In the genomic region with DNA sequence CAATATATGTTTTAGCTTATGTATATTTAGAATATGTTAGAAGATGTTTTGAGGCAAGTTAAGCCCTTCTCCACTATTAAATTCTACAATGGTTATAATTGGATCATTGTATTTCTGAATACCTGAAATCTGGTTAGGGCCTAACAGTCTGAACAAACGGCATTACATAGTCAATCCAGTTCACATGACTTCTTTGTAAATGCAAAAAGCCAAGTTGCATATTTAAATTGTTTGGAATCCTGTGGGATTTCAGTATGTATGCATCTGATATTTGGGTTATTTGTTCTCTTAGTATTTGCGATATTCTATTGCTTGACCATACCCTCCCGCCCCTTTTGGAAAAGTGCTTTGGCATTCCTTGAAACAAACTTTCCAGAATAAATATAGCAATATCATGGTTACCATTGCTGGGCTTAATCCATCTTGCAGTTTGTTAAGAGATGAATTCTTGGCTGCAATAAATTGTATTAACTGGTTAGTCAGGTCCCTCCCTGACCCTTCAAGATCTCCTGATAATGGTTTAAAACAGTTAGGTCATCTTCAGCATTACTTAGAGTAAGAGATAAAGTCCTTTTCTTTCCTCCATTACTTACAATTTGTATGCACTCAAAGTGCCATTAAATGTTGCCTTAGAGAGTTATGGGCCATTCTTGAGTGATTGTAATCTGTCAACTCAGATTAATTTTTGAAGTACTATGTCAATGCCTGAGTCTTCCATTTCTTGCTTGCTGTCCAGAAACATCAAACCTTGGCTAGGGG, we compare ENCODE assay signal across 21 cellular contexts.
"Had no signal": no experiment of that assay in that cellular context is flagged by ENCODE, and none has a peak within 500 bp of the region (broad histone marks: within the 10 kb centered on the region; RNA-seq: fewer than 3 reads in every experiment).

No MANE protein-coding gene starts in this region.

- H3K4me3 ChIP-seq: gastroesophageal sphincter, lower lobe of right lung, mucosa of descending colon had no signal

- H3K36me3 Mint-ChIP-seq: activated naive CD4-positive, alpha-beta T cell treated with anti-CD3 and anti-CD28 coated beads, Interleukin-2, amount 50 U/mL, for 72 hours; brain had no signal

- H3K4me1 Mint-ChIP-seq: nephron progenitor cell had no signal

- H3K27ac Mint-ChIP-seq: activated naive CD4-positive, alpha-beta T cell treated with anti-CD3 and anti-CD28 coated beads, Interleukin-2, amount 50 U/mL, for 72 hours; activated T-cell treated with anti-CD3 and anti-CD28 coated beads, Interleukin-2, amount 50 U/mL, for 24 hours; activated T-helper 17 cell treated with anti-CD3 and anti-CD28 coated beads, Interleukin-2, amount 50 U/mL, for 72 hours; nephron progenitor cell; T-helper 2 cell treated with Interferon-gamma antibody and Interleukin-4, amounts not matched to agents 5 μg/mL and 100 μg/mL, for 36 hours had no signal

- H3K27ac ChIP-seq: epithelial cell of prostate, gastroesophageal sphincter, lower lobe of right lung, parathyroid adenoma, VCaP had no signal

- H3K4me3 Mint-ChIP-seq: activated T-cell treated with anti-CD3 and anti-CD28 coated beads, Interleukin-2, amount 50 U/mL, for 24 hours; activated T-helper 17 cell treated with anti-CD3 and anti-CD28 coated beads, Interleukin-2, amount 50 U/mL, for 72 hours; brain; nephron progenitor cell; T-helper 2 cell treated with Interferon-gamma antibody and Interleukin-4, amounts not matched to agents 5 μg/mL and 100 μg/mL, for 36 hours had no signal

- H3K27me3 Mint-ChIP-seq: activated T-cell treated with anti-CD3 and anti-CD28 coated beads, Interleukin-2, amount 50 U/mL, for 24 hours; activated T-helper 17 cell treated with anti-CD3 and anti-CD28 coated beads, Interleukin-2, amount 50 U/mL, for 72 hours had no signal

- H3K9me3 Mint-ChIP-seq: activated naive CD4-positive, alpha-beta T cell treated with anti-CD3 and anti-CD28 coated beads, Interleukin-2, amount 50 U/mL, for 72 hours; activated T-cell treated with anti-CD3 and anti-CD28 coated beads, Interleukin-2, amount 50 U/mL, for 24 hours; activated T-helper 17 cell treated with anti-CD3 and anti-CD28 coated beads, Interleukin-2, amount 50 U/mL, for 72 hours; brain; nephron progenitor cell; T-helper 2 cell treated with Interferon-gamma antibody and Interleukin-4, amounts not matched to agents 5 μg/mL and 100 μg/mL, for 36 hours had no signal

- DNase-seq: activated CD4-positive, alpha-beta T cell treated with anti-CD3 and anti-CD28 coated beads for 1 hour; activated CD4-positive, alpha-beta T cell treated with anti-CD3 and anti-CD28 coated beads, Interleukin-2, amount 50 U/mL, for 4 hours; activated CD8-positive, alpha-beta memory T cell treated with anti-CD3 and anti-CD28 coated beads for 24 hours; activated CD8-positive, alpha-beta memory T cell treated with anti-CD3 and anti-CD28 coated beads, Interleukin-2, amount 50 U/mL, for 4 hours; activated T-cell treated with anti-CD3 and anti-CD28 coated beads, Interleukin-2, amount 50 U/mL, for 24 hours; aorta; head of caudate nucleus; lower lobe of right lung; mesendoderm; mucosa of descending colon; nephron progenitor cell; stimulated activated CD4-positive, alpha-beta T cell treated with anti-CD3 and anti-CD28 coated beads, Interleukin-4, amount 100 ng/mL, for 24 hours; stimulated activated naive CD4-positive, alpha-beta T cell treated with Interleukin-2 at 50 U/mL for 16 hours had no signal

- H3K36me3 ChIP-seq: gastroesophageal sphincter, lower lobe of right lung had no signal

- H3K9me3 ChIP-seq: gastroesophageal sphincter, lower lobe of right lung, mucosa of descending colon had no signal

- H3K27me3 ChIP-seq: gastroesophageal sphincter had no signal

- H3K9ac ChIP-seq: parathyroid adenoma had no signal

- H3K4me1 ChIP-seq: lower lobe of right lung had no signal
